ENCODE assay signal across 25 cellular contexts in the genomic region with DNA sequence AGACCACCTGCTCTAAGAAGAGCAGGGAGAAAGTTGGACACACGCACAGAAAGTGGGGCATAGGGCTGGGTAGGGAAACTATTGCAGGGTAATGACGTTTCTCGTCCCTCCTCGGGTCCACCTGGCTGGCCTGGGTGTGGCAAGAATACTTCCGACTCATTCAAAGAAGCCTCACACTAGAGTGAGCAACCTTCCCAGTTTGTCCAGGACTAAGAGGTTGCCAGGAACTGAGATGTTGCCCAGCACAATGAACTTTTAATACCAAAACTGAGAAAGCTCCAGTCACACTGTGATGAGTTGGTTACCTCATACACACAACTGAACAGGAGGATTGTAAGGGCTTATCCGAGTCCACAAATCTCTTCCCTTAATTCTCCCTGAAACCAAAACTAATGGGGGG.
"Had no signal": no experiment of that assay in that cellular context is flagged by ENCODE, and none has a peak within 500 bp of the region (broad histone marks: within the 10 kb centered on the region; RNA-seq: fewer than 3 reads in every experiment).

No MANE protein-coding gene starts in this region.

- H3K9me3 ChIP-seq: adrenal gland, ascending aorta, esophagus muscularis mucosa, gastrocnemius medialis, spleen, testis, upper lobe of right lung had no signal

- H3K36me3 ChIP-seq: adrenal gland, ascending aorta, brain microvascular endothelial cell, esophagus muscularis mucosa, gastrocnemius medialis, spleen, upper lobe of right lung had no signal

- H3K27me3 ChIP-seq: adrenal gland, ascending aorta, brain microvascular endothelial cell, esophagus muscularis mucosa, gastrocnemius medialis, spleen, testis, upper lobe of right lung had no signal

- H3K4me1 ChIP-seq: adrenal gland, ascending aorta, esophagus muscularis mucosa, gastrocnemius medialis, testis, upper lobe of right lung had no signal

- H3K4me3 ChIP-seq: ascending aorta, esophagus muscularis mucosa, gastrocnemius medialis, spleen, testis, upper lobe of right lung had no signal

- H3K27ac Mint-ChIP-seq: activated naive CD8-positive, alpha-beta T cell; activated T-cell treated with anti-CD3 and anti-CD28 coated beads, Interleukin-2, amount 50 U/mL, for 24 hours; activated T-helper 17 cell treated with anti-CD3 and anti-CD28 coated beads, Interleukin-2, amount 50 U/mL, for 72 hours; naive thymus-derived CD4-positive, alpha-beta T cell; T-cell had no signal

- H3K4me1 Mint-ChIP-seq: activated T-helper 17 cell treated with anti-CD3 and anti-CD28 coated beads, Interleukin-2, amount 50 U/mL, for 72 hours; naive thymus-derived CD4-positive, alpha-beta T cell; T-cell had no signal

- DNase-seq: activated CD4-positive, alpha-beta T cell treated with anti-CD3 and anti-CD28 coated beads for 1 hour; activated CD4-positive, alpha-beta T cell treated with anti-CD3 and anti-CD28 coated beads, Interleukin-2, amount 50 U/mL, for 1 hour; activated CD8-positive, alpha-beta memory T cell treated with anti-CD3 and anti-CD28 coated beads, Interleukin-2, amount 50 U/mL, for 4 hours; activated naive CD4-positive, alpha-beta T cell; activated T-cell treated with anti-CD3 and anti-CD28 coated beads, Interleukin-2, amount 50 U/mL, for 24 hours; adrenal gland; brain microvascular endothelial cell; caudate nucleus; effector memory CD4-positive, alpha-beta T cell; gastrocnemius medialis; hypothalamus; mesenchymal stem cell; naive thymus-derived CD4-positive, alpha-beta T cell; retina; spleen; stimulated activated CD4-positive, alpha-beta T cell treated with anti-CD3 and anti-CD28 coated beads, Interleukin-4, amount 100 ng/mL, for 1 hour; stimulated activated naive CD4-positive, alpha-beta T cell; T-cell; testis; upper lobe of right lung had no signal

- H3K27ac ChIP-seq: adrenal gland, ascending aorta, brain microvascular endothelial cell, esophagus muscularis mucosa, spleen, testis, upper lobe of right lung had no signal

- H3K4me3 Mint-ChIP-seq: activated naive CD8-positive, alpha-beta T cell; activated T-cell treated with anti-CD3 and anti-CD28 coated beads, Interleukin-2, amount 50 U/mL, for 24 hours; activated T-helper 17 cell treated with anti-CD3 and anti-CD28 coated beads, Interleukin-2, amount 50 U/mL, for 72 hours; naive thymus-derived CD4-positive, alpha-beta T cell; neural crest cell; T-cell had no signal

- H3K36me3 Mint-ChIP-seq: activated naive CD8-positive, alpha-beta T cell; naive thymus-derived CD4-positive, alpha-beta T cell; T-cell had no signal

- ATAC-seq: activated T-helper 17 cell treated with anti-CD3 and anti-CD28 coated beads, Interleukin-2, amount 50 U/mL, for 72 hours; naive thymus-derived CD4-positive, alpha-beta T cell; T-cell; upper lobe of right lung had no signal

- H3K9me3 Mint-ChIP-seq: activated T-cell treated with anti-CD3 and anti-CD28 coated beads, Interleukin-2, amount 50 U/mL, for 24 hours; activated T-helper 17 cell treated with anti-CD3 and anti-CD28 coated beads, Interleukin-2, amount 50 U/mL, for 72 hours; neural crest cell; T-cell had no signal
